ENCODE assay signal across 1 cellular context in the genomic region with DNA sequence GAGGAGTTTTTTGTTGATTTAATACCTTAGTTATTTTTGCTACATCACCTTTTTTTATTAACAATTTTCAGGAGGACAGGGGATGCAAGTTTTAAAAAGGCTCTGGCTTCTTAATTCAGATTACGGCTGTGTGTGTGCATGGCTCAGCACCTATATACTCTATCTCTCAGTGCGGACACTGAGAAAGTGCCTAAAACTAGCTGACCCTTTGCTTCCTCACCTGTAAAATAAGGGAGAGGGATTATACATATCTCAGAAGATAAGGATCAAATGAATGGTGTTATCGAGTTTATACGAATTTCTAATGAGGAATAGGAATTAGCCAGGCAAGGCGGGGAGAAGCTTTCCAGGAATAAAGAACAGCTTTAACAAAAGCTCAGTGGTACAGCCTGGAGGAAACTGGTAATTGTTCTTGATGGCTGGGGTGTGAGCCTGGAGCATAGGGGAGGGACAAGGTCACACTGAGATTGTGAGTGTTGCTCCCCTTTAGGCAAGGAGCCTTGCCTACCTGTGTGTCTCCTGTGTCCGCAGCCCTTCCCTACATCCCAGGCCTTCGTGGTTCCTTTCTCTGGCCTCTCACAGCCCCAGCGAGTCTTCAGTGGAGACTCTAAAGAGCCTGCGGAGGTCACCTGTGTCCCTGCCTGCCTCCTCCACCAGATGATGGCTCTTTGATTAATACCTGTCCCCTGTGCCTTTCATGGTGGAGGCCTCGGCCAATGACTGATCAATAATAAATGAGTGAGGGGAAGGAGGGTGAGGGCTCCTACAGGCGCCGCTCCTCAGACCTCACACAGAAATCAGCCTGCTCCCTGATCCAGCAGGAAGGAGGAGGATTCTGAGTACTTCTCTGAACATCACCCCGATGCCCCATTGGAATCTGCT.
TF ChIP-seq lines count a peak whose summit lies in the region.

No MANE protein-coding gene starts in this region.

TF ChIP-seq in GM23338, 12 proteins besides CTCF, POLR2A, EP300 and RAD21:
- no peak for TF ChIP-seq REST (IDR thresholded peaks at IDR 0.05; ENCODE audit: unreplicated experiment)
- TF ChIP-seq NANOG (IDR thresholded peaks at IDR 0.05; ENCODE audit: borderline replicate concordance): no peak
- TF ChIP-seq EZH2 (IDR thresholded peaks at IDR 0.05; ENCODE audit: low read depth, unreplicated experiment): no peak
- TF ChIP-seq EZH2phosphoT487 (IDR thresholded peaks at IDR 0.05; ENCODE audit: unreplicated experiment): no peak
- TF ChIP-seq ZNF114 (CRISPR knock-in tag; IDR thresholded peaks at IDR 0.05): no peak
- no peak for TF ChIP-seq POLR2AphosphoS5 (IDR thresholded peaks at IDR 0.05; ENCODE audit: low read depth)
- TF ChIP-seq STAT1 (IDR thresholded peaks at IDR 0.05; ENCODE audit: unreplicated experiment): no peak
